Comparison of ENCODE assay signal across 29 cellular contexts in genomic region chr20:10571313-10571815, GRCh38.
DNase-seq lines count a peak whose midpoint lies in the region; ATAC-seq and TF ChIP-seq lines count a peak whose summit lies in the region.
"Had no signal": no experiment of that assay in that cellular context is flagged by ENCODE, and none has a peak within 500 bp of the region (broad histone marks: within the 10 kb centered on the region; RNA-seq: fewer than 3 reads in every experiment).

No MANE protein-coding gene starts in this region.

- H3K4me1 Mint-ChIP-seq in CD8-positive, alpha-beta T cell (ENCODE audit: low read depth) = peaks cover 21% of the 10 kb centered on the region
- H3K4me1 Mint-ChIP-seq in GM23338 (peaks cover 11% of the 10 kb centered on the region), nephron progenitor cell (peaks cover 18% of the 10 kb centered on the region)
- peaks cover 17 to 25% of the 10 kb centered on the region in 2 donors for H3K4me1 Mint-ChIP-seq in effector memory CD8-positive, alpha-beta T cell (ENCODE audit: low read depth in 2 of 2)

- peak overlapping the region; percentile 19 for H3K27ac Mint-ChIP-seq in CD8-positive, alpha-beta T cell
- H3K27ac Mint-ChIP-seq in GM23338 (peak overlapping the region; percentile 30), nephron progenitor cell (peak overlapping the region; percentile 2)
- peak overlapping the region; percentile 15 to 52 for H3K27ac Mint-ChIP-seq in effector memory CD8-positive, alpha-beta T cell
- H3K27ac Mint-ChIP-seq: dendritic cell treated with granulocyte-macrophage colony-stimulating factor and Interleukin-4, amounts not matched to agents 40 ng/mL and 50 ng/mL, for 4 days; natural killer cell had no signal

- peaks cover 52% of the 10 kb centered on the region for H3K36me3 Mint-ChIP-seq in CD8-positive, alpha-beta T cell
- H3K36me3 Mint-ChIP-seq in GM23338 (ENCODE audit: low read depth) (peaks cover 20% of the 10 kb centered on the region), nephron progenitor cell (ENCODE audit: low read depth) (peaks cover 37% of the 10 kb centered on the region)
- peaks cover 5% of the 10 kb centered on the region for H3K36me3 Mint-ChIP-seq in effector memory CD8-positive, alpha-beta T cell (ENCODE audit: insufficient read depth)
- H3K36me3 Mint-ChIP-seq: natural killer cell had no signal

- no peak overlapping the region for H3K4me3 Mint-ChIP-seq in CD8-positive, alpha-beta T cell
- H3K4me3 Mint-ChIP-seq in GM23338 (no peak overlapping the region), nephron progenitor cell (no peak overlapping the region)
- no peak overlapping the region for H3K4me3 Mint-ChIP-seq in effector memory CD8-positive, alpha-beta T cell
- H3K4me3 Mint-ChIP-seq: dendritic cell treated with granulocyte-macrophage colony-stimulating factor and Interleukin-4, amounts not matched to agents 40 ng/mL and 50 ng/mL, for 4 days; natural killer cell had no signal

- no peak for DNase-seq in CD8-positive, alpha-beta T cell
- no peak for DNase-seq in GM23338 (ENCODE audit: low spot score)
- no peak for DNase-seq in effector memory CD8-positive, alpha-beta T cell
- no peak for DNase-seq in nephron progenitor cell
- DNase-seq in stimulated activated CD8-positive, alpha-beta memory T cell treated with anti-CD3 and anti-CD28 coated beads, Interleukin-4, amount 100 ng/mL, for 48 hours = no peak
- DNase-seq in left ventricle myocardium inferior = no peak
- no peak for DNase-seq in NOMO-1 treated with DMSO at 0.1 percent for 48 hours (lab: John Stamatoyannopoulos, UW; ENCODE audit: unreplicated experiment)
- DNase-seq: activated CD4-positive, alpha-beta T cell treated with anti-CD3 and anti-CD28 coated beads for 48 hours; activated gamma-delta T cell treated with Interleukin-2 at 50 U/mL for 16 hours; activated T-cell treated with anti-CD3 and anti-CD28 coated beads, Interleukin-2, amount 50 U/mL, for 48 hours; body of pancreas; esophagus squamous epithelium; foreskin keratinocyte; heart left ventricle; kidney; MG63; natural killer cell; NCI-H1105 treated with DMSO at 0.1 percent for 48 hours; NCI-H1930; NCI-H69; SIG-M5; stimulated activated CD4-positive, alpha-beta T cell treated with anti-CD3 and anti-CD28 coated beads, Interleukin-4, amount 100 ng/mL, for 24 hours had no signal

- H3K27ac ChIP-seq in CD8-positive, alpha-beta T cell (ENCODE audit: low read depth, low read length) = no peak overlapping the region
- H3K27ac ChIP-seq in GM23338 (ENCODE audit: low read depth) = no peak overlapping the region
- no peak overlapping the region for H3K27ac ChIP-seq in left ventricle myocardium inferior (replicated peaks)
- H3K27ac ChIP-seq: BLaER1 treated with 17β-estradiol and CSF1 and Interleukin-3, amounts not matched to agents 10 nM and 100 nM; body of pancreas; esophagus squamous epithelium; foreskin keratinocyte; heart left ventricle; KMS-11; suprapubic skin; VCaP had no signal

- intact Hi-C loops in CD8-positive, alpha-beta T cell (cut with DNase I, micrococcal nuclease) = no loop called here
- intact Hi-C loops in left ventricle myocardium inferior (cut with micrococcal nuclease) = no loop called here

- H4K20me1 ChIP-seq in GM23338 (replicated peaks; ENCODE audit: insufficient read depth) = no peaks in the 10 kb centered on the region
- H4K20me1 ChIP-seq: BLaER1 treated with 17β-estradiol and CSF1 and Interleukin-3, amounts not matched to agents 10 nM and 100 nM had no signal

- CTCF ChIA-PET in CD8-positive, alpha-beta T cell (lab: Charles Lee) = no interaction called here

- H3K9me3 Mint-ChIP-seq in CD8-positive, alpha-beta T cell = no peaks in the 10 kb centered on the region
- H3K9me3 Mint-ChIP-seq in GM23338 (no peaks in the 10 kb centered on the region), nephron progenitor cell (no peaks in the 10 kb centered on the region)
- no peaks in the 10 kb centered on the region for H3K9me3 Mint-ChIP-seq in effector memory CD8-positive, alpha-beta T cell
- H3K9me3 Mint-ChIP-seq: dendritic cell treated with granulocyte-macrophage colony-stimulating factor and Interleukin-4, amounts not matched to agents 40 ng/mL and 50 ng/mL, for 4 days; natural killer cell had no signal

- H3K27me3 ChIP-seq in CD8-positive, alpha-beta T cell (ENCODE audit: insufficient read depth, low read length) = no peaks in the 10 kb centered on the region
- H3K27me3 ChIP-seq in GM23338 (ENCODE audit: insufficient read depth) (no peaks in the 10 kb centered on the region), left ventricle myocardium inferior (ENCODE audit: low read depth) (no peaks in the 10 kb centered on the region)
- H3K27me3 ChIP-seq: BLaER1 treated with 17β-estradiol and CSF1 and Interleukin-3, amounts not matched to agents 10 nM and 100 nM; body of pancreas; esophagus squamous epithelium; foreskin keratinocyte; heart left ventricle; MG63; suprapubic skin had no signal

- no peaks in the 10 kb centered on the region for H3F3A ChIP-seq in GM23338 (replicated peaks; ENCODE audit: low read depth)

- no peaks in the 10 kb centered on the region for H3K27me3 Mint-ChIP-seq in CD8-positive, alpha-beta T cell (ENCODE audit: low read depth)
- H3K27me3 Mint-ChIP-seq in GM23338 (ENCODE audit: insufficient read depth, low read depth, poor library complexity) = no peaks in the 10 kb centered on the region
- H3K27me3 Mint-ChIP-seq in effector memory CD8-positive, alpha-beta T cell = no peaks in the 10 kb centered on the region
- no peaks in the 10 kb centered on the region for H3K27me3 Mint-ChIP-seq in nephron progenitor cell (ENCODE audit: low read depth, poor library complexity)
- H3K27me3 Mint-ChIP-seq: dendritic cell treated with granulocyte-macrophage colony-stimulating factor and Interleukin-4, amounts not matched to agents 40 ng/mL and 50 ng/mL, for 4 days had no signal

- TF ChIP-seq CTCF in CD8-positive, alpha-beta T cell (IDR thresholded peaks at IDR 0.05) = no peak
- no peak for TF ChIP-seq CTCF in GM23338 (conservative IDR thresholded peaks at IDR 0.05; ENCODE audit: low read depth in 2 of 2)
- no peak for TF ChIP-seq CTCF in nephron progenitor cell (IDR thresholded peaks at IDR 0.05)
- no peak for TF ChIP-seq CTCF in left ventricle myocardium inferior (IDR thresholded peaks at IDR 0.05; ENCODE audit: borderline replicate concordance)

- H3K36me3 ChIP-seq in CD8-positive, alpha-beta T cell (ENCODE audit: insufficient read depth, low read length) = no peaks in the 10 kb centered on the region
- H3K36me3 ChIP-seq in GM23338 (ENCODE audit: insufficient read depth) (no peaks in the 10 kb centered on the region), left ventricle myocardium inferior (peaks cover 6% of the 10 kb centered on the region)
- H3K36me3 ChIP-seq: heart left ventricle, MG63, suprapubic skin had no signal

- POLR2A ChIA-PET in CD8-positive, alpha-beta T cell (lab: Charles Lee) = interaction anchor here (0.8 kb wide), 1 partner anchor 11 kb away, joined by 3 read pairs; no protein-coding TSS in a partner anchor

- H3K79me2 ChIP-seq in GM23338 (replicated peaks; ENCODE audit: insufficient read depth) = no peaks in the 10 kb centered on the region

- H3K9me2 ChIP-seq in GM23338 (ENCODE audit: insufficient read depth) = peaks cover 15% of the 10 kb centered on the region; the same call in 1 of the 2 replicates

- H3K4me3 ChIP-seq in CD8-positive, alpha-beta T cell (ENCODE audit: low read depth, low read length) = no peak overlapping the region
- H3K4me3 ChIP-seq in GM23338 = no peak overlapping the region
- H3K4me3 ChIP-seq in left ventricle myocardium inferior = no peak overlapping the region
- H3K4me3 ChIP-seq: BLaER1 treated with 17β-estradiol and CSF1 and Interleukin-3, amounts not matched to agents 10 nM and 100 nM; body of pancreas; esophagus squamous epithelium; heart left ventricle; MG63; suprapubic skin had no signal

- H3K4me2 ChIP-seq in GM23338 = no peak overlapping the region
- H3K4me2 ChIP-seq: BLaER1 treated with 17β-estradiol and CSF1 and Interleukin-3, amounts not matched to agents 10 nM and 100 nM; KMS-11 had no signal

- H2AFZ ChIP-seq in GM23338 = no peak overlapping the region

- peaks cover 6% of the 10 kb centered on the region for H3K4me1 ChIP-seq in CD8-positive, alpha-beta T cell (ENCODE audit: insufficient read depth, low read length)
- H3K4me1 ChIP-seq in GM23338 (ENCODE audit: insufficient read depth) (no peaks in the 10 kb centered on the region), left ventricle myocardium inferior (no peaks in the 10 kb centered on the region)
- H3K4me1 ChIP-seq: foreskin keratinocyte, suprapubic skin had no signal

- no peaks in the 10 kb centered on the region for H3K9me3 ChIP-seq in CD8-positive, alpha-beta T cell (ENCODE audit: low read length)
- no peaks in the 10 kb centered on the region for H3K9me3 ChIP-seq in left ventricle myocardium inferior (replicated peaks)
- H3K9me3 ChIP-seq: body of pancreas, esophagus squamous epithelium, heart left ventricle, MG63, suprapubic skin had no signal

- no peak for ATAC-seq in CD8-positive, alpha-beta T cell
- no peak for ATAC-seq in GM23338
- ATAC-seq in effector memory CD8-positive, alpha-beta T cell (replicated peaks) = no peak
- no peak for ATAC-seq in GM21360 (IDR thresholded peaks at IDR 0.05; ENCODE audit: unreplicated experiment)
- ATAC-seq: body of pancreas, foreskin keratinocyte, heart left ventricle, natural killer cell, Panc1 had no signal

TF ChIP-seq in GM23338, 12 proteins besides CTCF, POLR2A, EP300 and RAD21:
- no peak for TF ChIP-seq ZNF331 (CRISPR knock-in tag; IDR thresholded peaks at IDR 0.05; ENCODE audit: low read depth)
